In the genomic region with DNA sequence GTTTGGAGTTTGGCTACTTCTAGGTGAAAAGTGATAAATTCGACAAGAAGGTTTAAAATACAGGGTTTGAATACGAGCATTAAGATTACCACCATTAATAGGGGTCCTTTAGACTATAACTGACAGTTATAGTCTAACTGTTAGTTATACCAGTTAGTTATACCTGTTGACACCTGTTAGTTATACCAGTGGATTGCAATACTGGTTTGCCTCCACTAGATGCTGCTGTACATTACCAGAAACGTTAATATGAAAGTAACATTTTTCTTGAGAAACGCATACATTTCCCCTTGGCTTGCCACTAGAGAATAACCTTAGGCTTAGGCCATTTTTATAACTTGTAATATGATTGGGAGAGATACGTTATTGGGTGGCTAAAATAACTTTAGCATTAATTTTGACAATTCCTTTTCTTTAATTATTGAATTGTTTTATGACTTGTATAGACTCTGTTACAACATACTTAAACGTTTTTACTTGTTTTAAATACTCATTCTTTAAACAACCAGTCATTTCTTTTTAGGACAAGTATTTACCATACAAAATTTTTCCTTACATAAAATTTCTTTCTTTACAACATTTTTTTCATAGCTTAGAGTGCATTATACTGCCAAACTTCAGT, we compare ENCODE assay signal across 8 cellular contexts.
DNase-seq lines count a peak whose midpoint lies in the region; ATAC-seq and TF ChIP-seq lines count a peak whose summit lies in the region.

No MANE protein-coding gene starts in this region.

- H3K4me1 Mint-ChIP-seq in effector memory CD8-positive, alpha-beta T cell (ENCODE audit: low read depth in 2 of 2): no peaks in the 10 kb centered on the region

- no peak overlapping the region for H3K4me3 ChIP-seq in AG04450 (ENCODE audit: low read depth, low read length)
- no peak overlapping the region for H3K4me3 ChIP-seq in OCI-LY3 (ENCODE audit: low read length)
- no peak overlapping the region for H3K4me3 ChIP-seq in fibroblast of pulmonary artery (replicated peaks; ENCODE audit: low read depth, low read length)

- H3K27me3 Mint-ChIP-seq in effector memory CD8-positive, alpha-beta T cell: no peaks in the 10 kb centered on the region

- CTCF ChIA-PET in AG04450 (lab: Charles Lee): no interaction called here

- H3K27ac Mint-ChIP-seq in effector memory CD8-positive, alpha-beta T cell: no peak overlapping the region

- DNase-seq in AG04450 (ENCODE audit: low read depth, low spot score): no peak
- DNase-seq in fibroblast of pulmonary artery (ENCODE audit: low read depth): peak; percentile 11
- DNase-seq in stimulated activated CD4-positive, alpha-beta T cell treated with anti-CD3 and anti-CD28 coated beads, Interleukin-1b, Interleukin-23, amount 100 ng/mL, for 48 hours: no peak
- DNase-seq in effector memory CD8-positive, alpha-beta T cell: no peak
- no peak for DNase-seq in GOT3 (lab: John Stamatoyannopoulos, UW)

- H3K9me3 ChIP-seq in AG04450 (ENCODE audit: control insufficient read depth, insufficient read depth, low read length) (peaks cover 39% of the 10 kb centered on the region), OCI-LY3 (ENCODE audit: insufficient read depth, low read length) (0 out of 2 replicates have a peak, but pooled peaks cover 7% of the 10 kb centered on the region)

- H3K4me3 Mint-ChIP-seq in effector memory CD8-positive, alpha-beta T cell: no peak overlapping the region

- no peaks in the 10 kb centered on the region for H4K20me1 ChIP-seq in OCI-LY3 (ENCODE audit: insufficient read depth, low read length)

- H3K36me3 Mint-ChIP-seq in effector memory CD8-positive, alpha-beta T cell (ENCODE audit: insufficient read depth): no peaks in the 10 kb centered on the region

- H3K27ac ChIP-seq in AG04450 (ENCODE audit: low read depth, low read length) (no peak overlapping the region), OCI-LY3 (ENCODE audit: low read length) (no peak overlapping the region)

- ATAC-seq in GM18517 (IDR thresholded peaks at IDR 0.05; ENCODE audit: unreplicated experiment) (peak; percentile 94), HG03025 (IDR thresholded peaks at IDR 0.05; ENCODE audit: low FRiP score, unreplicated experiment) (peak; percentile 75)
- no peak for ATAC-seq in effector memory CD8-positive, alpha-beta T cell (replicated peaks)

- H3K79me2 ChIP-seq in OCI-LY3 (ENCODE audit: low read length): no peaks in the 10 kb centered on the region

- peak overlapping the region; percentile 28; the same call in 1 of the 2 replicates for H3K4me2 ChIP-seq in OCI-LY3 (ENCODE audit: low read length)

- peaks cover 22 to 24% of the 10 kb centered on the region in 2 donors for H3K9me3 Mint-ChIP-seq in effector memory CD8-positive, alpha-beta T cell

- TF ChIP-seq CTCF in AG04450 (IDR thresholded peaks at IDR 0.05; ENCODE audit: low read depth, low read length): peak; percentile 41
- TF ChIP-seq CTCF in OCI-LY3 (IDR thresholded peaks at IDR 0.05; ENCODE audit: low read depth, low read length): peak; percentile 99
- TF ChIP-seq CTCF in fibroblast of pulmonary artery (IDR thresholded peaks at IDR 0.05; ENCODE audit: low read length, missing control alignments): peak; percentile 49

- POLR2A ChIA-PET in AG04450 (lab: Yijun Ruan, JAX): no interaction called here

- H3K9ac ChIP-seq in OCI-LY3 (ENCODE audit: low read length): no peak overlapping the region

- H3K36me3 ChIP-seq in OCI-LY3 (replicated peaks; ENCODE audit: low read depth, low read length): no peaks in the 10 kb centered on the region

- H3K4me1 ChIP-seq in OCI-LY3 (ENCODE audit: low read length): no peaks in the 10 kb centered on the region

- H3K27me3 ChIP-seq in AG04450 (ENCODE audit: control insufficient read depth, insufficient read depth, low read length) (no peaks in the 10 kb centered on the region), OCI-LY3 (ENCODE audit: low read depth, low read length) (no peaks in the 10 kb centered on the region)

- H2AFZ ChIP-seq in OCI-LY3 (ENCODE audit: low read depth, low read length): no peak overlapping the region

Comparison
In these comparisons a context has a peak if more than half of its experiments do, and no peak if none do; other contexts are left out.
1. CTCF ChIP-seq: peak in every context shown above with its lines; median percentile 99 in OCI-LY3; 49 in fibroblast of pulmonary artery; 41 in AG04450.